In the genomic region with DNA sequence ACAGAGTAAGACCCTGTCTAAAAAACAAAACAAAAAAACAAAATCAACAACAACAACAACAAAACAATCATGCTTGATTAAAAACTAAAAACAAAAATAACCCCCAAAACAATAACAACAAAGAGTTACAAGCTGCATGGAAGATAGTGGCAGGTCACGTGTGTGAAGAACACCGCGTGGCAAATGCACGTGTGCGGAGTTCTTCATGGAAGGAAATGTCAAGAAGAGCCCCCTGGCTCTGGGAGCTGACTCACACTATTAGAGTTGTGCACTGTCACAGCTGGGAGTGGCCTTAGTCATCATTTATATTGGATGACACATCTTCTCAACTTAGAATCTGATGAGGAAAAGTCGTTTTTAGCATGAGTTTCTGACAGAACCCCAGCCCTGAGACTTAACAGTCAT, we compare ENCODE assay signal across 14 cellular contexts.
DNase-seq lines count a peak whose midpoint lies in the region; ATAC-seq and TF ChIP-seq lines count a peak whose summit lies in the region.
"Had no signal": no experiment of that assay in that cellular context is flagged by ENCODE, and none has a peak within 500 bp of the region (broad histone marks: within the 10 kb centered on the region; RNA-seq: fewer than 3 reads in every experiment).

No MANE protein-coding gene starts in this region.

- no peak overlapping the region for H3K27ac ChIP-seq in SJCRH30
- H3K27ac ChIP-seq: adrenal gland, upper lobe of right lung, VCaP had no signal

- no peaks in the 10 kb centered on the region for H3K36me3 Mint-ChIP-seq in T-cell

- no peak overlapping the region for H3K4me3 Mint-ChIP-seq in T-cell
- no peak overlapping the region for H3K4me3 Mint-ChIP-seq in stimulated activated naive CD8-positive, alpha-beta T cell treated with anti-CD3 and anti-CD28 coated beads, Interleukin-15, amount 100 ng/mL, for 72 hours
- H3K4me3 Mint-ChIP-seq: naive B cell had no signal

- DNase-seq in EL (peak; percentile 79), NB4 (ENCODE audit: low read depth) (peak; percentile 44), choroid plexus epithelial cell (ENCODE audit: low read depth) (peak; percentile 38), myocyte (ENCODE audit: low read depth) (peak; percentile 65), SJCRH30 (no peak), COLO829 (ENCODE audit: low spot score) (no peak), T-cell (no peak)
- no peak for DNase-seq in stimulated activated naive CD8-positive, alpha-beta T cell treated with anti-CD3 and anti-CD28 coated beads, Interleukin-15, amount 100 ng/mL, for 72 hours
- DNase-seq: adrenal gland, COR-L47, naive B cell, NCI-H1417, upper lobe of right lung had no signal

- CTCF ChIA-PET in T-cell (lab: Charles Lee), result no interaction called here

- no peaks in the 10 kb centered on the region for H3K9me3 ChIP-seq in SJCRH30 (replicated peaks)
- H3K9me3 ChIP-seq: adrenal gland, upper lobe of right lung had no signal

- no peak for TF ChIP-seq CTCF in NB4 (IDR thresholded peaks at IDR 0.05; ENCODE audit: low read depth, low read length)
- no peak for TF ChIP-seq CTCF in choroid plexus epithelial cell (conservative IDR thresholded peaks at IDR 0.05; ENCODE audit: low read depth, low read length)

- H3K36me3 ChIP-seq in SJCRH30, result no peaks in the 10 kb centered on the region
- H3K36me3 ChIP-seq: adrenal gland, upper lobe of right lung had no signal

- no peaks in the 10 kb centered on the region for H3K4me1 Mint-ChIP-seq in T-cell
- H3K4me1 Mint-ChIP-seq in stimulated activated naive CD8-positive, alpha-beta T cell treated with anti-CD3 and anti-CD28 coated beads, Interleukin-15, amount 100 ng/mL, for 72 hours, result no peaks in the 10 kb centered on the region
- H3K4me1 Mint-ChIP-seq: naive B cell had no signal

- H3K4me3 ChIP-seq in NB4 (ENCODE audit: low read depth, low read length), result no peak overlapping the region
- no peak overlapping the region for H3K4me3 ChIP-seq in choroid plexus epithelial cell (ENCODE audit: low read depth, low read length)
- H3K4me3 ChIP-seq in SJCRH30, result no peak overlapping the region
- H3K4me3 ChIP-seq: adrenal gland, upper lobe of right lung had no signal

- no peaks in the 10 kb centered on the region for H3K9me3 Mint-ChIP-seq in T-cell
- no peaks in the 10 kb centered on the region for H3K9me3 Mint-ChIP-seq in stimulated activated naive CD8-positive, alpha-beta T cell treated with anti-CD3 and anti-CD28 coated beads, Interleukin-15, amount 100 ng/mL, for 72 hours

- H3K27me3 Mint-ChIP-seq in T-cell, result peaks cover 0 to 6% of the 10 kb centered on the region in 2 donors
- H3K27me3 Mint-ChIP-seq in stimulated activated naive CD8-positive, alpha-beta T cell treated with anti-CD3 and anti-CD28 coated beads, Interleukin-15, amount 100 ng/mL, for 72 hours, result no peaks in the 10 kb centered on the region

- POLR2A ChIA-PET in T-cell (lab: Charles Lee), result no interaction called here

- H3K4me1 ChIP-seq in SJCRH30, result no peaks in the 10 kb centered on the region
- H3K4me1 ChIP-seq: adrenal gland, upper lobe of right lung had no signal

- H3K27me3 ChIP-seq in SJCRH30, result no peaks in the 10 kb centered on the region
- H3K27me3 ChIP-seq: adrenal gland, upper lobe of right lung had no signal

- no peak overlapping the region for H3K27ac Mint-ChIP-seq in T-cell
- H3K27ac Mint-ChIP-seq in stimulated activated naive CD8-positive, alpha-beta T cell treated with anti-CD3 and anti-CD28 coated beads, Interleukin-15, amount 100 ng/mL, for 72 hours, result no peak overlapping the region
- H3K27ac Mint-ChIP-seq: naive B cell had no signal

- no peak for TF ChIP-seq POLR2A in NB4 (IDR thresholded peaks at IDR 0.05; ENCODE audit: extremely low read depth, insufficient read length)

- ATAC-seq in T-cell (replicated peaks in 1 of 4), result no peak
- no peak for ATAC-seq in stimulated activated naive CD8-positive, alpha-beta T cell treated with anti-CD3 and anti-CD28 coated beads, Interleukin-15, amount 100 ng/mL, for 72 hours
- ATAC-seq: upper lobe of right lung had no signal

Comparison
In these comparisons a context has a peak if more than half of its experiments do, and no peak if none do; other contexts are left out.
1. DNase-seq: peak in EL (single experiment), NB4 (single experiment), choroid plexus epithelial cell (single experiment) and myocyte (single experiment); none in SJCRH30 (0 of 2), COLO829 (single experiment), T-cell (0 of 34) and stimulated activated naive CD8-positive, alpha-beta T cell treated with anti-CD3 and anti-CD28 coated beads, Interleukin-15, amount 100 ng/mL, for 72 hours (0 of 2).